ENCODE assay signal across 23 cellular contexts in genomic region chr6:56624728-56625069, GRCh38.
"Had no signal": no experiment of that assay in that cellular context is flagged by ENCODE, and none has a peak within 500 bp of the region (broad histone marks: within the 10 kb centered on the region; RNA-seq: fewer than 3 reads in every experiment).

No MANE protein-coding gene starts in this region.

- H3K9me3 ChIP-seq: ascending aorta had no signal

- ATAC-seq: activated CD8-positive, alpha-beta memory T cell treated with anti-CD3 and anti-CD28 coated beads, Interleukin-2, amount 10 ng/mL, durations not matched to agents 7 days and 5 days; activated naive CD4-positive, alpha-beta T cell treated with anti-CD3 and anti-CD28 coated beads, Interleukin-2, amount 50 U/mL, for 72 hours; activated naive CD8-positive, alpha-beta T cell treated with anti-CD3 and anti-CD28 coated beads, Interleukin-2, amount 50 U/mL, for 24 hours; activated T-cell treated with anti-CD3 and anti-CD28 coated beads, Interleukin-2, amount 50 U/mL, for 4 hours; PC-3; T-helper 17 cell had no signal

- H3K27me3 ChIP-seq: ascending aorta had no signal

- H3K4me3 ChIP-seq: ascending aorta had no signal

- H3K27ac ChIP-seq: ascending aorta had no signal

- DNase-seq: activated B cell treated with CpG ODN at 0.5 μM for 24 hours; activated CD4-positive, alpha-beta T cell treated with anti-CD3 and anti-CD28 coated beads for 1 hour; activated CD4-positive, alpha-beta T cell treated with anti-CD3 and anti-CD28 coated beads, Interleukin-2, amount 10 ng/mL, durations not matched to agents 24 days and 14 days; activated CD4-positive, alpha-beta T cell treated with anti-CD3 and anti-CD28 coated beads, Interleukin-2, amount 50 U/mL, for 48 hours; activated CD8-positive, alpha-beta memory T cell treated with anti-CD3 and anti-CD28 coated beads, Interleukin-2, amount 10 ng/mL, durations not matched to agents 7 days and 5 days; activated effector memory CD4-positive, alpha-beta T cell treated with anti-CD3 and anti-CD28 coated beads, Interleukin-2, amount 50 U/mL, for 16 hours; activated naive CD4-positive, alpha-beta T cell treated with Interleukin-2 at 50 U/mL for 16 hours; activated naive CD8-positive, alpha-beta T cell treated with anti-CD3 and anti-CD28 coated beads, Interleukin-2, amount 50 U/mL, for 24 hours; activated T-cell treated with anti-CD3 and anti-CD28 coated beads, Interleukin-2, amount 50 U/mL, for 4 hours; amniotic stem cell; MM.1S; NCI-H1105; NCI-H1436 treated with DMSO at 0.1 percent for 48 hours; NCI-H187; NCI-H2081 treated with DMSO at 0.1 percent for 48 hours; NCI-H446; NCI-H524; SHP77 treated with DMSO at 0.1 percent for 48 hours; T-helper 17 cell; T-helper 9 cell had no signal

- H3K4me1 ChIP-seq: ascending aorta had no signal
